In the genomic region with DNA sequence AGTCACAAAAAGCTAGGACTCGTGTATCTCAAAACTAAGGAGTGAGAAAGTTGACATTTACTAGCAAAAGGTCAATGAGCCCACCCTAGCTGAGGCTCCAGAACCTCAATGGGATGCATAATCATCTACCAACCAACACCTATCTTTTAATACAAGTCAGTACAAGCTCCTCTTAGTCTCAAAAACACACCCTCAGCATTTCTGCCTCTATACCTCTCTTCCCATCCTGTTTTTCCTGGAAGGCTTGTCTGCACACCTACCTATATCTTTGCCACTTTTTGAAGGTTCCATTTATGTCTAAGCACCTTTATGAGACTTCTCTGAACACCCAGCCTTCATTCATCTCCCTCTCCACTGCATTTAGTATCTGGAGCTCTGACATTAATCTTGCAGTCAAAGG, we compare ENCODE assay signal across 1 cellular context.
TF ChIP-seq lines count a peak whose summit lies in the region.

No MANE protein-coding gene starts in this region.

TF ChIP-seq in GM12878, 131 proteins besides CTCF, POLR2A, EP300 and RAD21 (continued from another document):
- no peak for TF ChIP-seq ATF3 (IDR thresholded peaks at IDR 0.05; ENCODE audit: borderline replicate concordance, extremely low read depth, low read depth, low read length)
- no peak for TF ChIP-seq ATF2 (IDR thresholded peaks at IDR 0.05; ENCODE audit: low read length)
- no peak for TF ChIP-seq SIX5 (IDR thresholded peaks at IDR 0.05; ENCODE audit: low read depth, low read length, severe bottlenecking)
- TF ChIP-seq PAX8 (IDR thresholded peaks at IDR 0.05), result no peak
TF ChIP-seq in GM12878: peak in this region for 0.
